In genomic region chr9:35911690-35912089, GRCh38 we compare ENCODE assay signal across 1 cellular context.
TF ChIP-seq lines count a peak whose summit lies in the region.

No MANE protein-coding gene starts in this region.

TF ChIP-seq in H1, 55 proteins besides CTCF, POLR2A, EP300 and RAD21:
- TF ChIP-seq TAF7 (optimal IDR thresholded peaks at IDR 0.05; ENCODE audit: borderline replicate concordance, low read depth, low read length) (no peak), RBBP5 (IDR thresholded peaks at IDR 0.05; ENCODE audit: borderline replicate concordance, low read depth, low read length) (no peak), SP1 (IDR thresholded peaks at IDR 0.05; ENCODE audit: low read depth, low read length) (no peak), SIN3A (conservative IDR thresholded peaks at IDR 0.05 in 1 of 2, IDR thresholded peaks at IDR 0.05 in 1 of 2; ENCODE audit: low read depth in 1 of 2, low read length in 2 of 2) (no peak), KDM1A (IDR thresholded peaks at IDR 0.05; ENCODE audit: borderline replicate concordance, low read length) (no peak), GABPA (IDR thresholded peaks at IDR 0.05; ENCODE audit: borderline replicate concordance, insufficient read depth, low read length) (no peak), KDM5A (IDR thresholded peaks at IDR 0.05; ENCODE audit: low read length) (no peak), NRF1 (IDR thresholded peaks at IDR 0.05; ENCODE audit: low read depth, low read length) (no peak), SP2 (IDR thresholded peaks at IDR 0.05; ENCODE audit: low read length) (no peak)
